In the genomic region with DNA sequence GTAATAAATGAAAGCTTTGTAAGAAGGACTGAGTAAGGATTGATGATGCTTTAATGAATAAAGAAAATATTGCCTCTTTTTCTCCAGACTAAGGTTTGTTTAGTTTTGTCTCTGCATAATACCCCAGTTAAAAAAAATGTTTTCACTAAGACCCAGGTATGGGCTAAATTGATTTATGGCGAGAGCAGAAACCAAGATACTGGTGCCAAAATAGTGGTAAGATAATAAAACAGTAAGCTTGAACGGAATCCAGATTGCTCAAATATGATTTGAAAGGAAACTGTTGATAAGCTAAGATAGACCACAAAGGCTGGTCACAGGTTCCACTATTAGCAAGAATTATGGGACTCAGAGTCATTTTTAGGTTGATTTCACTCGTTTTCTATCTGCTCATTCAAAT, we compare ENCODE assay signal across 8 cellular contexts.
"Had no signal": no experiment of that assay in that cellular context is flagged by ENCODE, and none has a peak within 500 bp of the region (broad histone marks: within the 10 kb centered on the region; RNA-seq: fewer than 3 reads in every experiment).

No MANE protein-coding gene starts in this region.

- FAIRE-seq: H1, HepG2 had no signal

- H2AFZ ChIP-seq: GM23338 had no signal

- H3K4me1 ChIP-seq: HAP-1 had no signal

- H3K4me2 ChIP-seq: GM23338 had no signal

- ATAC-seq: GM23338, HCT116, HepG2 had no signal

- H3K27ac ChIP-seq: HL-60 had no signal

- H3K36me3 ChIP-seq: HAP-1 had no signal

- H3K9me3 ChIP-seq: HAP-1 had no signal

- H3K4me3 ChIP-seq: GM23338, HAP-1 had no signal

- DNase-seq: H7, HFFc6 had no signal
